Comparison of ENCODE assay signal across 30 cellular contexts in genomic region chr3:99696497-99696896, GRCh38. TPM values are rescaled to one million over a fixed set of nuclear protein-coding genes. Genes with fewer than 3 reads are reported as not detected.
"Had no signal": no experiment of that assay in that cellular context is flagged by ENCODE, and none has a peak within 500 bp of the region (broad histone marks: within the 10 kb centered on the region; RNA-seq: fewer than 3 reads in every experiment).

No MANE protein-coding gene starts in this region.

- H3K27me3 Mint-ChIP-seq: activated naive CD4-positive, alpha-beta T cell treated with anti-CD3 and anti-CD28 coated beads, Interleukin-2, amount 10 ng/mL, durations not matched to agents 7 days and 5 days; activated naive CD8-positive, alpha-beta T cell treated with anti-CD3 and anti-CD28 coated beads for 36 hours had no signal

- H3K4me3 Mint-ChIP-seq: activated CD8-positive, alpha-beta T cell treated with anti-CD3 and anti-CD28 coated beads for 36 hours; activated naive CD4-positive, alpha-beta T cell treated with anti-CD3 and anti-CD28 coated beads, Interleukin-2, amount 10 ng/mL, durations not matched to agents 7 days and 5 days; activated naive CD8-positive, alpha-beta T cell treated with anti-CD3 and anti-CD28 coated beads for 36 hours; activated T-cell treated with anti-CD3 and anti-CD28 coated beads, Interleukin-2, amount 50 U/mL, for 72 hours; T-helper 2 cell treated with Interferon-gamma antibody and Interleukin-4, amounts not matched to agents 5 μg/mL and 100 μg/mL, for 36 hours had no signal

- H3K27ac Mint-ChIP-seq: activated CD8-positive, alpha-beta T cell treated with anti-CD3 and anti-CD28 coated beads for 36 hours; activated naive CD4-positive, alpha-beta T cell treated with anti-CD3 and anti-CD28 coated beads, Interleukin-2, amount 10 ng/mL, durations not matched to agents 7 days and 5 days; activated naive CD8-positive, alpha-beta T cell treated with anti-CD3 and anti-CD28 coated beads for 36 hours; activated T-cell treated with anti-CD3 and anti-CD28 coated beads, Interleukin-2, amount 50 U/mL, for 72 hours; activated T-helper 2 cell treated with anti-CD3 and anti-CD28 coated beads, Interferon-gamma antibody, Interleukin-2, Interleukin-4, amounts not matched to agents 10 μg/mL and 5 μg/mL and 100 μg/mL, durations not matched to agents 14 hours and 24 hours and 36 hours; T-helper 2 cell treated with Interferon-gamma antibody and Interleukin-4, amounts not matched to agents 5 μg/mL and 100 μg/mL, for 36 hours had no signal

- DNase-seq: activated CD4-positive, alpha-beta T cell treated with anti-CD3 and anti-CD28 coated beads for 4 hours; activated CD8-positive, alpha-beta memory T cell treated with anti-CD3 and anti-CD28 coated beads, Interleukin-2, amount 50 U/mL, for 4 hours; activated CD8-positive, alpha-beta T cell treated with anti-CD3 and anti-CD28 coated beads for 36 hours; activated gamma-delta T cell treated with Interleukin-2 at 50 U/mL for 16 hours; activated naive CD4-positive, alpha-beta T cell treated with anti-CD3 and anti-CD28 coated beads, Interleukin-2, amount 10 ng/mL, durations not matched to agents 7 days and 5 days; activated naive CD8-positive, alpha-beta T cell treated with anti-CD3 and anti-CD28 coated beads for 36 hours; activated T-cell treated with anti-CD3 and anti-CD28 coated beads, Interleukin-2, amount 50 U/mL, for 72 hours; brain microvascular endothelial cell; cerebellar nuclear complex; MG63; NCI-H1092; NCI-H1417; NCI-H1694; NCI-H2029; NCI-H2107; NCI-H2171 treated with DMSO at 0.1 percent for 48 hours; NCI-H226; NCI-H82; NK-92 treated with Interleukin-12 subunit alpha and Interleukin-12 subunit beta, amount 100 ng/mL, for 24 hours; OCI-M1; Right ventricle myocardium superior; SJCRH30; SK-N-SH; T-helper 1 cell had no signal

- H3K9ac ChIP-seq: KMS-11, SK-N-SH had no signal

- H3K36me3 Mint-ChIP-seq: activated naive CD4-positive, alpha-beta T cell treated with anti-CD3 and anti-CD28 coated beads, Interleukin-2, amount 10 ng/mL, durations not matched to agents 7 days and 5 days; activated naive CD8-positive, alpha-beta T cell treated with anti-CD3 and anti-CD28 coated beads for 36 hours had no signal

- H3K27ac ChIP-seq: brain microvascular endothelial cell, KMS-11, RWPE1, SJCRH30 had no signal

- H3K36me3 ChIP-seq: SJCRH30 had no signal

- H3K4me2 ChIP-seq: KMS-11, SK-N-SH had no signal

- ATAC-seq: activated CD4-positive, CD25-positive, alpha-beta regulatory T cell treated with anti-CD3 and anti-CD28 coated beads, Interleukin-2, amount 50 U/mL, for 24 hours; activated CD8-positive, alpha-beta T cell treated with anti-CD3 and anti-CD28 coated beads for 36 hours; activated T-cell treated with anti-CD3 and anti-CD28 coated beads, Interleukin-2, amount 50 U/mL, for 72 hours; Panc1 had no signal

- H3K9me3 Mint-ChIP-seq: activated CD8-positive, alpha-beta T cell treated with anti-CD3 and anti-CD28 coated beads for 36 hours; activated naive CD4-positive, alpha-beta T cell treated with anti-CD3 and anti-CD28 coated beads, Interleukin-2, amount 10 ng/mL, durations not matched to agents 7 days and 5 days; activated naive CD8-positive, alpha-beta T cell treated with anti-CD3 and anti-CD28 coated beads for 36 hours; activated T-cell treated with anti-CD3 and anti-CD28 coated beads, Interleukin-2, amount 50 U/mL, for 72 hours; activated T-helper 2 cell treated with anti-CD3 and anti-CD28 coated beads, Interferon-gamma antibody, Interleukin-2, Interleukin-4, amounts not matched to agents 10 μg/mL and 5 μg/mL and 100 μg/mL, durations not matched to agents 14 hours and 24 hours and 36 hours; T-helper 2 cell treated with Interferon-gamma antibody and Interleukin-4, amounts not matched to agents 5 μg/mL and 100 μg/mL, for 36 hours had no signal

- H3K9me3 ChIP-seq: MG63, SJCRH30, SK-N-SH had no signal

- H3K27me3 ChIP-seq: brain microvascular endothelial cell, MG63, SJCRH30 had no signal

- H3K4me1 Mint-ChIP-seq: activated naive CD4-positive, alpha-beta T cell treated with anti-CD3 and anti-CD28 coated beads, Interleukin-2, amount 10 ng/mL, durations not matched to agents 7 days and 5 days; activated naive CD8-positive, alpha-beta T cell treated with anti-CD3 and anti-CD28 coated beads for 36 hours had no signal

- H3K4me3 ChIP-seq: MG63, SJCRH30 had no signal

RNA-seq across cellular contexts. Expression of gene COL8A1, which starts 58.1 kb away (rescaled TPM):
- total RNA-seq: activated CD8-positive, alpha-beta T cell treated with anti-CD3 and anti-CD28 coated beads for 36 hours; activated naive CD8-positive, alpha-beta T cell treated with anti-CD3 and anti-CD28 coated beads for 36 hours; activated T-helper 2 cell treated with anti-CD3 and anti-CD28 coated beads, Interferon-gamma antibody, Interleukin-2, Interleukin-4, amounts not matched to agents 10 μg/mL and 5 μg/mL and 100 μg/mL, durations not matched to agents 14 hours and 24 hours and 36 hours had no signal
